In genomic region chr10:121099601-121100000, GRCh38 we compare ENCODE assay signal across 22 cellular contexts.
DNase-seq lines count a peak whose midpoint lies in the region; ATAC-seq, FAIRE-seq and TF ChIP-seq lines count a peak whose summit lies in the region.
"Had no signal": no experiment of that assay in that cellular context is flagged by ENCODE, and none has a peak within 500 bp of the region (broad histone marks: within the 10 kb centered on the region; RNA-seq: fewer than 3 reads in every experiment).

No MANE protein-coding gene starts in this region.

- peaks cover 29% of the 10 kb centered on the region for H3K4me1 Mint-ChIP-seq in astrocyte (ENCODE audit: low read depth, unreplicated experiment)
- no peaks in the 10 kb centered on the region for H3K4me1 Mint-ChIP-seq in activated naive CD8-positive, alpha-beta T cell treated with anti-CD3 and anti-CD28 coated beads for 36 hours

- FAIRE-seq in astrocyte (lab: Jason Lieb, UNC) (no peak), urothelium cell line (lab: Jason Lieb, UNC) (peak; percentile 74)
- FAIRE-seq: GM12891, H1, K562 had no signal

- peak overlapping the region; percentile 61 for H3K18ac ChIP-seq in mesendoderm (ENCODE audit: low read length)

- no peak overlapping the region for H3K4me3 Mint-ChIP-seq in astrocyte (ENCODE audit: unreplicated experiment)
- no peak overlapping the region for H3K4me3 Mint-ChIP-seq in activated naive CD8-positive, alpha-beta T cell treated with anti-CD3 and anti-CD28 coated beads for 36 hours
- H3K4me3 Mint-ChIP-seq: CD4-positive, alpha-beta T cell had no signal

- no peak overlapping the region for H2BK120ac ChIP-seq in mesendoderm (ENCODE audit: low read depth, low read length)

- H3K27me3 Mint-ChIP-seq in astrocyte (ENCODE audit: low read depth, unreplicated experiment), result peaks cover 2% of the 10 kb centered on the region
- H3K27me3 Mint-ChIP-seq in activated naive CD8-positive, alpha-beta T cell treated with anti-CD3 and anti-CD28 coated beads for 36 hours, result no peaks in the 10 kb centered on the region
- H3K27me3 Mint-ChIP-seq: CD4-positive, alpha-beta T cell had no signal

- H4K5ac ChIP-seq in mesendoderm (ENCODE audit: low read length), result no peak overlapping the region

- no peak overlapping the region for H2AFZ ChIP-seq in astrocyte (ENCODE audit: low read depth, low read length)

- H3K9ac ChIP-seq in astrocyte (ENCODE audit: low read length), result no peak overlapping the region
- no peak overlapping the region for H3K9ac ChIP-seq in mesendoderm (ENCODE audit: low read length)
- H3K9ac ChIP-seq: BLaER1 had no signal

- no peak overlapping the region for H3K4me2 ChIP-seq in astrocyte (ENCODE audit: low read length)
- no peak overlapping the region for H3K4me2 ChIP-seq in mesendoderm (ENCODE audit: low read length)
- H3K4me2 ChIP-seq: BLaER1 had no signal

- H2BK15ac ChIP-seq in mesendoderm (replicated peaks; ENCODE audit: low read depth), result no peak overlapping the region

- no peaks in the 10 kb centered on the region for H3K9me3 ChIP-seq in astrocyte (ENCODE audit: insufficient read depth, low read depth, low read length)
- H3K9me3 ChIP-seq: BLaER1, MG63 had no signal

- intact Hi-C loops in posterior vena cava (cut with DNase I), result no loop called here

- no peak overlapping the region for H2BK5ac ChIP-seq in mesendoderm (ENCODE audit: low read length)

- H2AK5ac ChIP-seq in mesendoderm (ENCODE audit: low read length), result no peak overlapping the region

- H3K4me1 ChIP-seq in astrocyte (ENCODE audit: insufficient read depth, low read length), result peaks cover 5% of the 10 kb centered on the region
- H3K4me1 ChIP-seq in mesendoderm (ENCODE audit: control insufficient read depth, low read depth, low read length), result peaks cover 2% of the 10 kb centered on the region
- H3K4me1 ChIP-seq: BLaER1 had no signal

- no peak for ATAC-seq in GM21786 (IDR thresholded peaks at IDR 0.05; ENCODE audit: unreplicated experiment)
- ATAC-seq: K562, Panc1 had no signal

- H3K36me3 ChIP-seq in astrocyte (ENCODE audit: insufficient read depth, low read length) (no peaks in the 10 kb centered on the region), mesendoderm (ENCODE audit: control insufficient read depth, insufficient read depth, low read length) (no peaks in the 10 kb centered on the region)
- H3K36me3 ChIP-seq: BLaER1, MG63 had no signal

- H3K79me2 ChIP-seq in astrocyte (ENCODE audit: insufficient read depth, low read length) (no peaks in the 10 kb centered on the region), mesendoderm (ENCODE audit: control insufficient read depth, insufficient read depth, low read length) (no peaks in the 10 kb centered on the region)

- H3K27ac Mint-ChIP-seq in astrocyte (ENCODE audit: unreplicated experiment), result no peak overlapping the region
- H3K27ac Mint-ChIP-seq in activated naive CD8-positive, alpha-beta T cell treated with anti-CD3 and anti-CD28 coated beads for 36 hours, result no peak overlapping the region
- H3K27ac Mint-ChIP-seq: CD4-positive, alpha-beta T cell had no signal

- H3K36me3 Mint-ChIP-seq in astrocyte (ENCODE audit: low read depth, unreplicated experiment), result no peaks in the 10 kb centered on the region
- H3K36me3 Mint-ChIP-seq in activated naive CD8-positive, alpha-beta T cell treated with anti-CD3 and anti-CD28 coated beads for 36 hours, result no peaks in the 10 kb centered on the region

- no peak overlapping the region for H3K27ac ChIP-seq in astrocyte (ENCODE audit: low read depth, low read length)
- H3K27ac ChIP-seq in mesendoderm (ENCODE audit: low read depth, low read length), result no peak overlapping the region
- H3K27ac ChIP-seq: BLaER1 had no signal

- H3K4me3 ChIP-seq in astrocyte (ENCODE audit: insufficient read depth, low read depth, low read length), result no peak overlapping the region
- H3K4me3 ChIP-seq in mesendoderm (ENCODE audit: low read length), result no peak overlapping the region
- H3K4me3 ChIP-seq: BLaER1, K562, MG63 had no signal

- DNase-seq in NCI-H82 (lab: John Stamatoyannopoulos, UW) (peak; percentile 87), astrocyte (ENCODE audit: low read depth) (peak; percentile 45), mesendoderm (peak; percentile 91), urothelium cell line (ENCODE audit: low spot score) (no peak), posterior vena cava (ENCODE audit: low spot score) (no peak)
- no peak for DNase-seq in activated naive CD8-positive, alpha-beta T cell treated with anti-CD3 and anti-CD28 coated beads for 36 hours
- DNase-seq: CD4-positive, alpha-beta T cell; COR-L47; DMS 273 treated with DMSO at 0.1 percent for 48 hours; DND-41; MG63; NCI-H1048; NCI-H1417 treated with DMSO at 0.1 percent for 48 hours; NCI-H187; NCI-H510A; NK-92 treated with Interleukin-12 subunit alpha and Interleukin-12 subunit beta, amount 100 ng/mL, for 24 hours had no signal

- peaks cover 4% of the 10 kb centered on the region for H3K9me3 Mint-ChIP-seq in astrocyte (ENCODE audit: unreplicated experiment)
- H3K9me3 Mint-ChIP-seq in activated naive CD8-positive, alpha-beta T cell treated with anti-CD3 and anti-CD28 coated beads for 36 hours, result no peaks in the 10 kb centered on the region

- no peak overlapping the region for H4K8ac ChIP-seq in mesendoderm (ENCODE audit: low read depth, low read length)

- H4K20me1 ChIP-seq in astrocyte (ENCODE audit: insufficient read depth, low read length), result no peaks in the 10 kb centered on the region
- H4K20me1 ChIP-seq: BLaER1 had no signal

- H3K4ac ChIP-seq in mesendoderm (ENCODE audit: low read depth, low read length), result no peak overlapping the region

- no peaks in the 10 kb centered on the region for H3K27me3 ChIP-seq in astrocyte (ENCODE audit: insufficient read depth, low read length)
- no peaks in the 10 kb centered on the region for H3K27me3 ChIP-seq in mesendoderm (ENCODE audit: insufficient read depth, low read length, poor library complexity)
- H3K27me3 ChIP-seq: BLaER1, MG63 had no signal

- no peak overlapping the region for H3K23ac ChIP-seq in mesendoderm (ENCODE audit: low read length)

- H3K79me1 ChIP-seq in mesendoderm (ENCODE audit: low read length), result no peaks in the 10 kb centered on the region

- no peak overlapping the region for H3K56ac ChIP-seq in mesendoderm (ENCODE audit: low read length)

- no peak for TF ChIP-seq CTCF in astrocyte (IDR thresholded peaks at IDR 0.05; ENCODE audit: insufficient read depth, low read depth, low read length)

Comparison
In these comparisons a context has a peak if more than half of its experiments do, and no peak if none do; other contexts are left out.
1. DNase-seq: peak in NCI-H82 (single experiment), astrocyte (single experiment) and mesendoderm (single experiment); none in urothelium cell line (single experiment), activated naive CD8-positive, alpha-beta T cell treated with anti-CD3 and anti-CD28 coated beads for 36 hours (single experiment) and posterior vena cava (single experiment).